ENCODE assay signal across 10 cellular contexts in the genomic region with DNA sequence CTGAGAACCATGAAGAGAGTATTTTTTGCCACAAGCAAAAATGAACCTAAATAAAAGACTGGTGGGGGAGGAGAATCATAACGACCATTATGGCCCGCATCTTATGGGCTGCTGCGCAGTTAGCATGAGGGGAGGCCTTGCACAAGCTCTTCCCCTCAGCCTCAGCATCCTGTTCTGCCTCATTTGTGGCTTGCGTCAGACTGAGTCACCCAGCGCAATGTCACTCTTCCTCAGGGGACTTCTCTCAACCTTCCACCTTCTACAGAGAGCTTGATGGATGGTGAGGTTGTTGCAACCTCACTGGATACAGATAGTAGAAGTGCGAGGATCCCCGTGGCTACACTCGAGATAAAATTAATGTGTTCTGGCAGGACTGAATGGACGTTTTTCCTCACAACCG. TPM values are rescaled to one million over a fixed set of nuclear protein-coding genes. Genes with fewer than 3 reads are reported as not detected.
A peak's percentile ranks its signal among the peaks of the same experiment; 100 is the strongest.
DNase-seq lines count a peak whose midpoint lies in the region; ATAC-seq, FAIRE-seq and TF ChIP-seq lines count a peak whose summit lies in the region.
"Had no signal": no experiment of that assay in that cellular context is flagged by ENCODE, and none has a peak within 500 bp of the region (broad histone marks: within the 10 kb centered on the region; RNA-seq: fewer than 3 reads in every experiment).

No MANE protein-coding gene starts in this region.

- ATAC-seq in A549: peak; percentile 41; a peak in 3 of 6 replicates
- ATAC-seq in GM21576 (IDR thresholded peaks at IDR 0.05; ENCODE audit: unreplicated experiment): peak; percentile 48
- no peak for ATAC-seq in aorta (ENCODE audit: low FRiP score)
- ATAC-seq in GM19395 (IDR thresholded peaks at IDR 0.05; ENCODE audit: unreplicated experiment): no peak

- TF ChIP-seq EP300 in A549 (IDR thresholded peaks at IDR 0.05): no peak

- no peak for TF ChIP-seq CTCF in A549 (IDR thresholded peaks at IDR 0.05)

- no peak for TF ChIP-seq RAD21 in A549 (conservative IDR thresholded peaks at IDR 0.05 in 1 of 2, IDR thresholded peaks at IDR 0.05 in 1 of 2)

- no peak overlapping the region for H3K4me2 ChIP-seq in A549

- no peak for FAIRE-seq in A549 (lab: Jason Lieb, UNC)

- no peak overlapping the region for H3K4me3 ChIP-seq in A549
- no peak overlapping the region for H3K4me3 ChIP-seq in aorta (ENCODE audit: low read length in 2 of 2)

- TF ChIP-seq POLR2A in A549 (IDR thresholded peaks at IDR 0.05; ENCODE audit: low read length): no peak

- POLR2A ChIA-PET in A549 (lab: Yijun Ruan, JAX): interaction anchor here (1.0 to 1.6 kb wide), 2 partner anchors 9 to 16 kb away, joined by 3 to 8 read pairs; no protein-coding TSS in a partner anchor

- no peaks in the 10 kb centered on the region for H3K4me1 ChIP-seq in A549
- H3K4me1 ChIP-seq in aorta (ENCODE audit: control insufficient read depth in 1 of 2, insufficient read depth in 2 of 2, low read length in 2 of 2): no peaks in the 10 kb centered on the region

- H3K27me3 ChIP-seq in aorta (ENCODE audit: control insufficient read depth in 1 of 2, insufficient read depth in 2 of 2, low read length in 1 of 2): no peaks in the 10 kb centered on the region

- WGBS in A549 (ENCODE audit: missing lambda C conversion rate): 85% methylated on average over 10 of the region's 10 CpGs
- 72 to 75% methylated on average over 10 of the region's 10 CpGs for WGBS in aorta, 2 donors

- no peaks in the 10 kb centered on the region for H3K36me3 ChIP-seq in aorta (ENCODE audit: control insufficient read depth in 1 of 2, insufficient read depth in 2 of 2, low read length in 1 of 2)

- DNase-seq in A549 (ENCODE audit: low read depth in 1 of 2, low spot score in 1 of 2) (no peak), SKM-1 (lab: John Stamatoyannopoulos, UW; ENCODE audit: unreplicated experiment) (peak; percentile 82), cardiac septum (ENCODE audit: low spot score) (peak; percentile 89), aorta (no peak), NCI-H1694 treated with DMSO at 0.1 percent for 48 hours (lab: John Stamatoyannopoulos, UW) (no peak), NCI-H524 treated with DMSO at 0.1 percent for 48 hours (lab: John Stamatoyannopoulos, UW) (no peak)
- DNase-seq: Calu3 had no signal

- H3K27ac ChIP-seq in A549: no peak overlapping the region
- no peak overlapping the region for H3K27ac ChIP-seq in aorta (ENCODE audit: low read depth in 1 of 2, low read length in 2 of 2)

- CTCF ChIA-PET in A549 (lab: Yijun Ruan, JAX): interaction anchor here (1.0 kb wide), 1 partner anchor 9 kb away, joined by 4 read pairs; no protein-coding TSS in a partner anchor

- intact Hi-C loops in cardiac septum (cut with DNase I): no loop called here
- intact Hi-C loops in aorta (cut with DNase I): no loop called here

- no peaks in the 10 kb centered on the region for H3K9me3 ChIP-seq in A549
- H3K9me3 ChIP-seq in aorta (ENCODE audit: control insufficient read depth, low read length): no peaks in the 10 kb centered on the region

TF ChIP-seq in A549, 52 proteins besides CTCF, POLR2A, EP300 and RAD21:
- 0 out of 2 replicates have a peak, but pooled peaks have one; percentile 59 for TF ChIP-seq POLR2AphosphoS2 (conservative IDR thresholded peaks at IDR 0.05; ENCODE audit: low read length)
- TF ChIP-seq ZFP36 (IDR thresholded peaks at IDR 0.05; ENCODE audit: borderline replicate concordance, partially characterized antibody): no peak
TF ChIP-seq in A549: peak in this region for 1.

RNA-seq across cellular contexts. Expression of a gene that starts 16.8 kb away (rescaled TPM):
- polyA plus RNA-seq in A549 (2011; rRNA removed) (not detected in 2 replicates), A549 (2017; fragmentation: RNase III; extraction: RNeasy Plus Mini Kit Qiagen cat#74134 plus additional on column Dnase treatment) (not detected in 3 replicates), aorta (1 to 10 TPM in 1 of 2 donors, under 1 TPM in 1; 0.59 to 1.0 TPM)
- not detected in 2 replicates for polyA plus RNA-seq in A549 (2012; cell fraction: cytosol; rRNA removed)
- polyA plus RNA-seq in A549 (2012; cell fraction: nucleus; rRNA removed): not detected in 2 replicates
- polyA minus RNA-seq in A549 (2011; rRNA and poly(A)+ RNA removed): not detected in 2 replicates
- total RNA-seq in cardiac septum (not detected), aorta (not detected)
- total RNA-seq: Calu3; T-helper 2 cell treated with Interferon-gamma antibody and Interleukin-4, amounts not matched to agents 100 ng/mL and 5 ng/mL, for 36 hours had no signal

RNA-seq across cellular contexts. Expression of a gene that starts 17.5 kb away (rescaled TPM):
- 309 and 360 TPM in 2 replicates for polyA plus RNA-seq in A549 (2011; rRNA removed)
- 134 and 160 TPM in 2 replicates for polyA plus RNA-seq in A549 (2012; cell fraction: cytosol; rRNA removed)
- polyA plus RNA-seq in A549 (2012; cell fraction: nucleus; rRNA removed): 60.2 and 88.5 TPM in 2 replicates
- polyA plus RNA-seq in A549 (2017; fragmentation: RNase III; extraction: RNeasy Plus Mini Kit Qiagen cat#74134 plus additional on column Dnase treatment): 212 to 225 TPM (median 220 TPM) in 3 replicates
- 136 and 181 TPM in 2 replicates for polyA minus RNA-seq in A549 (2011; rRNA and poly(A)+ RNA removed)
- total RNA-seq in cardiac septum: 395 TPM
- total RNA-seq in aorta: 10 to 100 TPM; 77.2 to 88.3 TPM
- 100 to 1,000 TPM; 109 to 195 TPM for polyA plus RNA-seq in aorta

RNA-seq across cellular contexts. Expression of a gene that starts 37.6 kb away (rescaled TPM):
- polyA plus RNA-seq in A549 (2011; rRNA removed): 0.04 and 0.05 TPM in 2 replicates
- polyA plus RNA-seq in A549 (2012; cell fraction: cytosol; rRNA removed): 0.05 and 0.12 TPM in 2 replicates
- 0.22 and 0.28 TPM in 2 replicates for polyA plus RNA-seq in A549 (2012; cell fraction: nucleus; rRNA removed)
- 0.03 to 0.10 TPM (median 0.09 TPM) in 3 replicates for polyA plus RNA-seq in A549 (2017; fragmentation: RNase III; extraction: RNeasy Plus Mini Kit Qiagen cat#74134 plus additional on column Dnase treatment)
- 0.29 TPM in 1 of 2 replicates, not detected in the other for polyA minus RNA-seq in A549 (2011; rRNA and poly(A)+ RNA removed)
- total RNA-seq in cardiac septum: 1.3 TPM
- under 1 TPM; 0.32 to 0.42 TPM for total RNA-seq in aorta
- not detected for polyA plus RNA-seq in aorta
- total RNA-seq: Calu3; T-helper 2 cell treated with Interferon-gamma antibody and Interleukin-4, amounts not matched to agents 100 ng/mL and 5 ng/mL, for 36 hours had no signal

Comparison
In these comparisons a context has a peak if more than half of its experiments do, and no peak if none do; other contexts are left out.
1. ATAC-seq: peak in A549 (2 of 2) and GM21576 (single experiment); none in aorta (single experiment) and GM19395 (single experiment).
2. DNase-seq: peak in SKM-1 (single experiment) and cardiac septum (single experiment); none in A549 (0 of 2), aorta (0 of 2), NCI-H1694 treated with DMSO at 0.1 percent for 48 hours (single experiment) and NCI-H524 treated with DMSO at 0.1 percent for 48 hours (single experiment).